Comparison of ENCODE assay signal across 9 cellular contexts in the genomic region with DNA sequence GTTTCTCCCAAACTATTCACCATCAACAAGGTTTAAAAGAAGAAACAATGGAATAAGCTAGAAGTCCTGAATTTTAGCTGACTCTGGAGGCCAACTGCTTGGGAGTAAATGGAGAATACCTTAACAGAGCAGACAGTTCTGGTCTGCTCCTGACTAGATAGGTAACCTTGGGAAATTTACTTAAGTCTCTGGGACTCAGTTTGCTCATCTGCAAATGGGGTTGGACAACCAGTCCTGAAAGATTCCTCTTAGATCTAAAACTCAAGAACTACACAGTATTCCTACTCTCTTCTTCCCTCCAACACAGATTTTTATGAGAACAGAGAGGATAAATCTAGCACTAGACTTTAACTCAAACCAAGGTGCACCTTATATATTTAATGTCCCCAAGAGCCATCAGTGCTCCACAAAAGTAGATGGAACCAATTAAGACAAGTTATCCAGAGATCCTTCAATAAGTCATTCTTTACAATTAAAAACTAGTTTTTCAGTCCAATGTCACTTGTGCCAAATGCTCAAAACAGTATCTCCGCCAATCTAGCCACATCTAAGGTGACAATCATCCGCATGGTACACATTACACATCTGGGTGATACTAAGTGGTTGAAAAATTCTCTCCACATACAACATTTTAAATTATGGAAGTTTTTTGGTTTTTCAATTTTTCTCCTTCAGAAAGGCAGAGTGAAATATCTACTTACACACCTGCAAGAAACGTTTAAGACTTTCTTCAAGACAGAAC. TPM values are rescaled to one million over a fixed set of nuclear protein-coding genes. Genes with fewer than 3 reads are reported as not detected.
DNase-seq lines count a peak whose midpoint lies in the region; ATAC-seq, FAIRE-seq and TF ChIP-seq lines count a peak whose summit lies in the region.
"Had no signal": no experiment of that assay in that cellular context is flagged by ENCODE, and none has a peak within 500 bp of the region (broad histone marks: within the 10 kb centered on the region; RNA-seq: fewer than 3 reads in every experiment).

No MANE protein-coding gene starts in this region.

- 31% methylated on average over 3 of the region's 3 CpGs for WGBS in HepG2 (ENCODE audit: low lambda C conversion rate)
- 25 to 35% methylated on average over 3 of the region's 3 CpGs for WGBS in testis, 2 donors

- peak overlapping the region; percentile 96 for H3K4me3 Mint-ChIP-seq in activated CD4-positive, alpha-beta T cell treated with anti-CD3 and anti-CD28 coated beads, Interleukin-2, amount 10 ng/mL, durations not matched to agents 7 days and 5 days
- H3K4me3 Mint-ChIP-seq in activated naive CD8-positive, alpha-beta T cell treated with anti-CD3 and anti-CD28 coated beads, Interleukin-2, amount 50 U/mL, for 24 hours, result peak overlapping the region; percentile 96

- TF ChIP-seq CTCF in HepG2 (CRISPR knock-in tag; IDR thresholded peaks at IDR 0.05) (no peak), testis (IDR thresholded peaks at IDR 0.05) (no peak), GM20000 (IDR thresholded peaks at IDR 0.05; ENCODE audit: extremely low read depth, missing control alignments) (no peak)

- POLR2A ChIA-PET in activated CD4-positive, alpha-beta T cell treated with anti-CD3 and anti-CD28 coated beads, Interleukin-2, amount 10 ng/mL, durations not matched to agents 7 days and 5 days (lab: Charles Lee), result no interaction called here
- POLR2A ChIA-PET in HepG2 (lab: Yijun Ruan, JAX), result interaction anchor here (1.5 to 2.6 kb wide), 3 partner anchors 19 to 71 kb away, joined by 3 to 38 read pairs (median 32); partner anchors contain the start of genes GPX1, NICN1 and USP4

- peaks cover 40% of the 10 kb centered on the region for H3K36me3 Mint-ChIP-seq in activated CD4-positive, alpha-beta T cell treated with anti-CD3 and anti-CD28 coated beads, Interleukin-2, amount 10 ng/mL, durations not matched to agents 7 days and 5 days (ENCODE audit: low read depth)
- peaks cover 35% of the 10 kb centered on the region for H3K36me3 Mint-ChIP-seq in activated naive CD8-positive, alpha-beta T cell treated with anti-CD3 and anti-CD28 coated beads, Interleukin-2, amount 50 U/mL, for 24 hours (ENCODE audit: low read depth)

- peak overlapping the region; percentile 95 for H3K9ac ChIP-seq in HepG2 (ENCODE audit: insufficient read depth, low read depth, low read length)

- CTCF ChIA-PET in activated CD4-positive, alpha-beta T cell treated with anti-CD3 and anti-CD28 coated beads, Interleukin-2, amount 10 ng/mL, durations not matched to agents 7 days and 5 days (lab: Charles Lee), result interaction anchor here (0.6 to 1.1 kb wide), 4 partner anchors 19 to 578 kb away, joined by 3 to 5 read pairs (median 4); partner anchors contain the start of gene NICN1
- CTCF ChIA-PET in HepG2 (lab: Yijun Ruan, JAX; ENCODE audit: low intra/inter-chr PET ratio, low total read pairs), result no interaction called here

- no peak for FAIRE-seq in HepG2 (lab: Jason Lieb, UNC)

- peak overlapping the region; percentile 81 to 93 (median 90) for H3K4me3 ChIP-seq in HepG2 (replicated peaks in 1 of 3; ENCODE audit: insufficient read depth in 1 of 3, low read depth in 2 of 3, low read length in 3 of 3)
- H3K4me3 ChIP-seq in testis, result peak overlapping the region; percentile 92 to 98

- DNase-seq in activated CD4-positive, alpha-beta T cell treated with anti-CD3 and anti-CD28 coated beads, Interleukin-2, amount 10 ng/mL, durations not matched to agents 7 days and 5 days, result peak; percentile 49
- no peak for DNase-seq in activated CD4-positive, alpha-beta T cell treated with anti-CD3 and anti-CD28 coated beads, Interleukin-2, amount 50 U/mL, for 48 hours
- DNase-seq in activated naive CD8-positive, alpha-beta T cell treated with anti-CD3 and anti-CD28 coated beads, Interleukin-2, amount 50 U/mL, for 24 hours, result no peak
- DNase-seq in HepG2 (ENCODE audit: low spot score) (no peak), testis (no peak), NCI-H1092 (lab: John Stamatoyannopoulos, UW) (no peak), NCI-H2107 treated with DMSO at 0.1 percent for 48 hours (lab: John Stamatoyannopoulos, UW; ENCODE audit: unreplicated experiment) (no peak), GM20000 (ENCODE audit: low spot score) (no peak)
- DNase-seq: AML-193 had no signal

- peaks cover 50% of the 10 kb centered on the region for H4K20me1 ChIP-seq in HepG2 (ENCODE audit: insufficient read depth, low read length)

- H3K36me3 ChIP-seq in HepG2 (replicated peaks in 1 of 2; ENCODE audit: control insufficient read depth in 1 of 2, insufficient read depth in 2 of 2, low read length in 2 of 2) (peaks cover 0 to 3% of the 10 kb centered on the region in 2 experiments; a peak in 1 of 5 replicates), testis (ENCODE audit: low read depth, missing control alignments) (no peaks in the 10 kb centered on the region)

- H3K4me1 ChIP-seq in HepG2 (ENCODE audit: insufficient read depth, low read length) (peaks cover 64% of the 10 kb centered on the region), testis (peaks cover 45% of the 10 kb centered on the region)

- H3K4me2 ChIP-seq in HepG2 (ENCODE audit: low read depth, low read length), result peak overlapping the region; percentile 70

- in situ Hi-C loops in HepG2 (cut with HindIII; ENCODE audit: extremely low pct_ligation_motif_present, low pct_unique_long_range_greater_than_20kb), result no loop called here

- no peaks in the 10 kb centered on the region for H3K9me3 Mint-ChIP-seq in activated CD4-positive, alpha-beta T cell treated with anti-CD3 and anti-CD28 coated beads, Interleukin-2, amount 10 ng/mL, durations not matched to agents 7 days and 5 days
- no peaks in the 10 kb centered on the region for H3K9me3 Mint-ChIP-seq in activated naive CD8-positive, alpha-beta T cell treated with anti-CD3 and anti-CD28 coated beads, Interleukin-2, amount 50 U/mL, for 24 hours

- H3K27ac ChIP-seq in HepG2 (ENCODE audit: extremely low read length, insufficient read depth, low read length), result peak overlapping the region; percentile 91
- H3K27ac ChIP-seq in testis, result peak overlapping the region; percentile 90 to 98

- H3K4me1 Mint-ChIP-seq in activated CD4-positive, alpha-beta T cell treated with anti-CD3 and anti-CD28 coated beads, Interleukin-2, amount 10 ng/mL, durations not matched to agents 7 days and 5 days, result peaks cover 62% of the 10 kb centered on the region
- H3K4me1 Mint-ChIP-seq in activated naive CD8-positive, alpha-beta T cell treated with anti-CD3 and anti-CD28 coated beads, Interleukin-2, amount 50 U/mL, for 24 hours, result peaks cover 76% of the 10 kb centered on the region

- peaks cover 77% of the 10 kb centered on the region for H3K79me2 ChIP-seq in HepG2 (ENCODE audit: insufficient read depth, low read length)

- H3K27me3 ChIP-seq in HepG2 (ENCODE audit: control insufficient read depth in 1 of 2, insufficient read depth in 2 of 2, low read length in 2 of 2) (no peaks in the 10 kb centered on the region; a peak in 1 of 5 replicates), testis (no peaks in the 10 kb centered on the region)

- TF ChIP-seq POLR2A in HepG2 (IDR thresholded peaks at IDR 0.05; ENCODE audit: insufficient read depth in 1 of 2, low read depth in 2 of 2, low read length in 2 of 2) (no peak), testis (IDR thresholded peaks at IDR 0.05) (no peak)

- intact Hi-C loops in HepG2 (cut with micrococcal nuclease; ENCODE audit: unreplicated experiment) (loop anchor here (5.0 kb wide), 2 partner anchors 53 to 318 kb away; partner anchors contain the start of genes GPX1 and QRICH1), testis (cut with DNase I; ENCODE audit: low total_unique reads) (no loop called here)

- no peaks in the 10 kb centered on the region for H3K27me3 Mint-ChIP-seq in activated CD4-positive, alpha-beta T cell treated with anti-CD3 and anti-CD28 coated beads, Interleukin-2, amount 10 ng/mL, durations not matched to agents 7 days and 5 days
- H3K27me3 Mint-ChIP-seq in activated naive CD8-positive, alpha-beta T cell treated with anti-CD3 and anti-CD28 coated beads, Interleukin-2, amount 50 U/mL, for 24 hours, result peaks cover 2% of the 10 kb centered on the region

- BruUV-seq in HepG2 (replicated peaks; lab: Mats Ljungman, UMichigan), result TSS peak; percentile 73

- no peak for TF ChIP-seq EP300 in HepG2 (IDR thresholded peaks at IDR 0.05; ENCODE audit: low read depth in 2 of 2, low read length in 2 of 2)
- no peak for TF ChIP-seq EP300 in HepG2 (CRISPR knock-in tag; IDR thresholded peaks at IDR 0.05; ENCODE audit: borderline replicate concordance)

- no peaks in the 10 kb centered on the region for H3K9me3 ChIP-seq in HepG2 (ENCODE audit: low read length)
- no peaks in the 10 kb centered on the region for H3K9me3 ChIP-seq in testis

- no peak for TF ChIP-seq RAD21 in HepG2 (CRISPR knock-in tag; IDR thresholded peaks at IDR 0.05)

- peak overlapping the region; percentile 92 for H3K27ac Mint-ChIP-seq in activated CD4-positive, alpha-beta T cell treated with anti-CD3 and anti-CD28 coated beads, Interleukin-2, amount 10 ng/mL, durations not matched to agents 7 days and 5 days
- peak overlapping the region; percentile 93 for H3K27ac Mint-ChIP-seq in activated naive CD8-positive, alpha-beta T cell treated with anti-CD3 and anti-CD28 coated beads, Interleukin-2, amount 50 U/mL, for 24 hours

- no peak overlapping the region for H2AFZ ChIP-seq in HepG2 (ENCODE audit: low read length)

- no peak for ATAC-seq in activated naive CD8-positive, alpha-beta T cell treated with anti-CD3 and anti-CD28 coated beads, Interleukin-2, amount 50 U/mL, for 24 hours
- ATAC-seq in HepG2, result no peak

RNA-seq across cellular contexts. Expression of gene RHOA, which starts 1.5 kb away (rescaled TPM):
- total RNA-seq in activated CD4-positive, alpha-beta T cell treated with anti-CD3 and anti-CD28 coated beads, Interleukin-2, amount 10 ng/mL, durations not matched to agents 7 days and 5 days, result 100 to 1,000 TPM; 467 to 520 TPM
- total RNA-seq in HepG2 (2016; rRNA removed; fragmentation: Illumina TruSeq; extraction: Trizol), result 177 and 258 TPM in 2 replicates
- 50.5 and 58.1 TPM in 2 replicates for total RNA-seq in HepG2 (2016; cell fraction: cytosol; rRNA removed; fragmentation: Illumina TruSeq; extraction: Trizol; ENCODE audit: low read depth)
- 183 and 252 TPM in 2 replicates for total RNA-seq in HepG2 (2016; cell fraction: insoluble cytoplasmic fraction; rRNA removed; fragmentation: Illumina TruSeq; extraction: Trizol)
- total RNA-seq in HepG2 (2016; cell fraction: membrane; rRNA removed; fragmentation: Illumina TruSeq; extraction: Trizol), result 129 and 135 TPM in 2 replicates
- total RNA-seq in HepG2 (2016; cell fraction: nucleus; rRNA removed; fragmentation: Illumina TruSeq; extraction: Trizol), result 83.6 and 89.9 TPM in 2 replicates
- 117 and 131 TPM in 2 replicates for polyA plus RNA-seq in HepG2 (2011; rRNA removed)
- polyA plus RNA-seq in HepG2 (2011; cell fraction: cytosol; rRNA removed), result 162 and 178 TPM in 2 replicates
- polyA plus RNA-seq in HepG2 (2011; cell fraction: nucleus; rRNA removed), result 76.7 and 78.5 TPM in 2 replicates
- 241 and 267 TPM in 2 replicates for polyA plus RNA-seq in HepG2 (2012)
- 79.3 and 88.5 TPM in 2 replicates for polyA plus RNA-seq in HepG2 (2016; cell fraction: cytosol; fragmentation: Illumina TruSeq; extraction: Trizol; ENCODE audit: low read depth)
- 399 and 414 TPM in 2 replicates for polyA plus RNA-seq in HepG2 (2016; cell fraction: insoluble cytoplasmic fraction; fragmentation: Illumina TruSeq; extraction: Trizol; ENCODE audit: low read depth)
- polyA plus RNA-seq in HepG2 (2016; cell fraction: membrane; fragmentation: Illumina TruSeq; extraction: Trizol; ENCODE audit: low read depth), result 155 and 170 TPM in 2 replicates
- 173 and 175 TPM in 2 replicates for polyA plus RNA-seq in HepG2 (2016; cell fraction: nucleus; fragmentation: Illumina TruSeq; extraction: Trizol; ENCODE audit: insufficient read depth, low read depth)
- polyA minus RNA-seq in HepG2 (2011; rRNA and poly(A)+ RNA removed; ENCODE audit: low replicate concordance), result 235 and 368 TPM in 2 replicates
- polyA minus RNA-seq in HepG2 (2011; cell fraction: cytosol; rRNA and poly(A)+ RNA removed), result 201 and 223 TPM in 2 replicates
- polyA minus RNA-seq in HepG2 (2011; cell fraction: nucleus; rRNA and poly(A)+ RNA removed), result 42.7 and 56.9 TPM in 2 replicates
- total RNA-seq in testis, result 100 to 1,000 TPM; 207 to 252 TPM
- 331 TPM for polyA plus RNA-seq in testis (ENCODE audit: insufficient read depth, low read depth, low replicate concordance)

RNA-seq across cellular contexts. Expression of gene TCTA, which starts 1.9 kb away (rescaled TPM):
- total RNA-seq in activated CD4-positive, alpha-beta T cell treated with anti-CD3 and anti-CD28 coated beads, Interleukin-2, amount 10 ng/mL, durations not matched to agents 7 days and 5 days, result 10 to 100 TPM; 23.3 to 24.8 TPM
- total RNA-seq in HepG2 (2016; rRNA removed; fragmentation: Illumina TruSeq; extraction: Trizol) (6.7 and 8.3 TPM in 2 replicates), testis (10 to 100 TPM; 31.6 to 36.1 TPM)
- 3.9 and 5.0 TPM in 2 replicates for total RNA-seq in HepG2 (2016; cell fraction: cytosol; rRNA removed; fragmentation: Illumina TruSeq; extraction: Trizol; ENCODE audit: low read depth)
- 7.2 and 7.8 TPM in 2 replicates for total RNA-seq in HepG2 (2016; cell fraction: insoluble cytoplasmic fraction; rRNA removed; fragmentation: Illumina TruSeq; extraction: Trizol)
- total RNA-seq in HepG2 (2016; cell fraction: membrane; rRNA removed; fragmentation: Illumina TruSeq; extraction: Trizol), result 10.0 and 10.7 TPM in 2 replicates
- total RNA-seq in HepG2 (2016; cell fraction: nucleus; rRNA removed; fragmentation: Illumina TruSeq; extraction: Trizol), result 5.5 and 6.8 TPM in 2 replicates
- polyA plus RNA-seq in HepG2 (2011; rRNA removed) (13.2 and 14.0 TPM in 2 replicates), testis (ENCODE audit: insufficient read depth, low read depth, low replicate concordance) (33.6 TPM)
- 11.5 and 14.0 TPM in 2 replicates for polyA plus RNA-seq in HepG2 (2011; cell fraction: cytosol; rRNA removed)
- 8.3 and 12.0 TPM in 2 replicates for polyA plus RNA-seq in HepG2 (2011; cell fraction: nucleus; rRNA removed)
- polyA plus RNA-seq in HepG2 (2012), result 6.6 and 7.1 TPM in 2 replicates
- polyA plus RNA-seq in HepG2 (2016; cell fraction: cytosol; fragmentation: Illumina TruSeq; extraction: Trizol; ENCODE audit: low read depth), result 6.2 and 6.7 TPM in 2 replicates
- 10.5 and 11.0 TPM in 2 replicates for polyA plus RNA-seq in HepG2 (2016; cell fraction: insoluble cytoplasmic fraction; fragmentation: Illumina TruSeq; extraction: Trizol; ENCODE audit: low read depth)
- polyA plus RNA-seq in HepG2 (2016; cell fraction: membrane; fragmentation: Illumina TruSeq; extraction: Trizol; ENCODE audit: low read depth), result 11.6 and 12.6 TPM in 2 replicates
- 15.5 and 16.4 TPM in 2 replicates for polyA plus RNA-seq in HepG2 (2016; cell fraction: nucleus; fragmentation: Illumina TruSeq; extraction: Trizol; ENCODE audit: insufficient read depth, low read depth)
- polyA minus RNA-seq in HepG2 (2011; rRNA and poly(A)+ RNA removed; ENCODE audit: low replicate concordance), result 21.6 and 54.5 TPM in 2 replicates
- 3.4 and 4.5 TPM in 2 replicates for polyA minus RNA-seq in HepG2 (2011; cell fraction: cytosol; rRNA and poly(A)+ RNA removed)
- polyA minus RNA-seq in HepG2 (2011; cell fraction: nucleus; rRNA and poly(A)+ RNA removed), result 11.6 and 15.8 TPM in 2 replicates

RNA-seq across cellular contexts. Expression of gene AMT, which starts 12.0 kb away (rescaled TPM):
- 1 to 10 TPM; 6.2 to 6.3 TPM for total RNA-seq in activated CD4-positive, alpha-beta T cell treated with anti-CD3 and anti-CD28 coated beads, Interleukin-2, amount 10 ng/mL, durations not matched to agents 7 days and 5 days
- total RNA-seq in HepG2 (2016; rRNA removed; fragmentation: Illumina TruSeq; extraction: Trizol), result 32.5 and 35.3 TPM in 2 replicates
- total RNA-seq in HepG2 (2016; cell fraction: cytosol; rRNA removed; fragmentation: Illumina TruSeq; extraction: Trizol; ENCODE audit: low read depth), result 12.9 and 16.7 TPM in 2 replicates
- total RNA-seq in HepG2 (2016; cell fraction: insoluble cytoplasmic fraction; rRNA removed; fragmentation: Illumina TruSeq; extraction: Trizol), result 33.2 and 38.6 TPM in 2 replicates
- total RNA-seq in HepG2 (2016; cell fraction: membrane; rRNA removed; fragmentation: Illumina TruSeq; extraction: Trizol), result 16.9 and 22.1 TPM in 2 replicates
- 22.8 and 23.3 TPM in 2 replicates for total RNA-seq in HepG2 (2016; cell fraction: nucleus; rRNA removed; fragmentation: Illumina TruSeq; extraction: Trizol)
- 59.0 and 59.2 TPM in 2 replicates for polyA plus RNA-seq in HepG2 (2011; rRNA removed)
- polyA plus RNA-seq in HepG2 (2011; cell fraction: cytosol; rRNA removed), result 37.6 and 44.9 TPM in 2 replicates
- 201 and 205 TPM in 2 replicates for polyA plus RNA-seq in HepG2 (2011; cell fraction: nucleus; rRNA removed)
- 19.8 and 30.2 TPM in 2 replicates for polyA plus RNA-seq in HepG2 (2012)
- 8.3 and 9.4 TPM in 2 replicates for polyA plus RNA-seq in HepG2 (2016; cell fraction: cytosol; fragmentation: Illumina TruSeq; extraction: Trizol; ENCODE audit: low read depth)
- polyA plus RNA-seq in HepG2 (2016; cell fraction: insoluble cytoplasmic fraction; fragmentation: Illumina TruSeq; extraction: Trizol; ENCODE audit: low read depth), result 36.2 and 36.3 TPM in 2 replicates
- polyA plus RNA-seq in HepG2 (2016; cell fraction: membrane; fragmentation: Illumina TruSeq; extraction: Trizol; ENCODE audit: low read depth), result 14.7 and 18.6 TPM in 2 replicates
- polyA plus RNA-seq in HepG2 (2016; cell fraction: nucleus; fragmentation: Illumina TruSeq; extraction: Trizol; ENCODE audit: insufficient read depth, low read depth), result 57.5 and 61.4 TPM in 2 replicates
- polyA minus RNA-seq in HepG2 (2011; rRNA and poly(A)+ RNA removed; ENCODE audit: low replicate concordance), result 0.72 and 63.8 TPM in 2 replicates
- 17.1 and 17.9 TPM in 2 replicates for polyA minus RNA-seq in HepG2 (2011; cell fraction: cytosol; rRNA and poly(A)+ RNA removed)
- polyA minus RNA-seq in HepG2 (2011; cell fraction: nucleus; rRNA and poly(A)+ RNA removed), result 21.5 and 23.1 TPM in 2 replicates
- 10 to 100 TPM in 1 of 2 donors, 1 to 10 TPM in 1; 3.8 to 10.4 TPM for total RNA-seq in testis
- polyA plus RNA-seq in testis (ENCODE audit: insufficient read depth, low read depth, low replicate concordance), result 9.1 TPM

RNA-seq across cellular contexts. Expression of gene NICN1, which starts 18.9 kb away (rescaled TPM):
- total RNA-seq in activated CD4-positive, alpha-beta T cell treated with anti-CD3 and anti-CD28 coated beads, Interleukin-2, amount 10 ng/mL, durations not matched to agents 7 days and 5 days, result 10 to 100 TPM; 24.9 to 30.3 TPM
- 9.0 and 11.0 TPM in 2 replicates for total RNA-seq in HepG2 (2016; rRNA removed; fragmentation: Illumina TruSeq; extraction: Trizol)
- 0.51 and 0.62 TPM in 2 replicates for total RNA-seq in HepG2 (2016; cell fraction: cytosol; rRNA removed; fragmentation: Illumina TruSeq; extraction: Trizol; ENCODE audit: low read depth)
- 8.7 and 10.9 TPM in 2 replicates for total RNA-seq in HepG2 (2016; cell fraction: insoluble cytoplasmic fraction; rRNA removed; fragmentation: Illumina TruSeq; extraction: Trizol)
- 2.2 and 2.6 TPM in 2 replicates for total RNA-seq in HepG2 (2016; cell fraction: membrane; rRNA removed; fragmentation: Illumina TruSeq; extraction: Trizol)
- total RNA-seq in HepG2 (2016; cell fraction: nucleus; rRNA removed; fragmentation: Illumina TruSeq; extraction: Trizol), result 5.7 and 7.5 TPM in 2 replicates
- polyA plus RNA-seq in HepG2 (2011; rRNA removed), result 18.7 and 21.1 TPM in 2 replicates
- 8.1 and 9.1 TPM in 2 replicates for polyA plus RNA-seq in HepG2 (2011; cell fraction: cytosol; rRNA removed)
- polyA plus RNA-seq in HepG2 (2011; cell fraction: nucleus; rRNA removed), result 161 and 166 TPM in 2 replicates
- polyA plus RNA-seq in HepG2 (2012), result 10.1 and 10.5 TPM in 2 replicates
- polyA plus RNA-seq in HepG2 (2016; cell fraction: cytosol; fragmentation: Illumina TruSeq; extraction: Trizol; ENCODE audit: low read depth), result 0.82 and 1.3 TPM in 2 replicates
- polyA plus RNA-seq in HepG2 (2016; cell fraction: insoluble cytoplasmic fraction; fragmentation: Illumina TruSeq; extraction: Trizol; ENCODE audit: low read depth), result 13.5 and 14.4 TPM in 2 replicates
- 3.7 and 4.2 TPM in 2 replicates for polyA plus RNA-seq in HepG2 (2016; cell fraction: membrane; fragmentation: Illumina TruSeq; extraction: Trizol; ENCODE audit: low read depth)
- 14.6 and 14.9 TPM in 2 replicates for polyA plus RNA-seq in HepG2 (2016; cell fraction: nucleus; fragmentation: Illumina TruSeq; extraction: Trizol; ENCODE audit: insufficient read depth, low read depth)
- 14.5 and 30.0 TPM in 2 replicates for polyA minus RNA-seq in HepG2 (2011; rRNA and poly(A)+ RNA removed; ENCODE audit: low replicate concordance)
- 9.4 and 10.9 TPM in 2 replicates for polyA minus RNA-seq in HepG2 (2011; cell fraction: cytosol; rRNA and poly(A)+ RNA removed)
- 8.9 and 11.8 TPM in 2 replicates for polyA minus RNA-seq in HepG2 (2011; cell fraction: nucleus; rRNA and poly(A)+ RNA removed)
- total RNA-seq in testis, result 10 to 100 TPM; 15.1 to 19.4 TPM
- polyA plus RNA-seq in testis (ENCODE audit: insufficient read depth, low read depth, low replicate concordance), result 40.9 TPM

RNA-seq across cellular contexts. Expression of gene GPX1, which starts 52.1 kb away (rescaled TPM):
- 100 to 1,000 TPM in 1 of 2 experiments, 10 to 100 TPM in 1; 89.7 to 110 TPM for total RNA-seq in activated CD4-positive, alpha-beta T cell treated with anti-CD3 and anti-CD28 coated beads, Interleukin-2, amount 10 ng/mL, durations not matched to agents 7 days and 5 days
- 149 and 169 TPM in 2 replicates for total RNA-seq in HepG2 (2016; rRNA removed; fragmentation: Illumina TruSeq; extraction: Trizol)
- 205 and 280 TPM in 2 replicates for total RNA-seq in HepG2 (2016; cell fraction: cytosol; rRNA removed; fragmentation: Illumina TruSeq; extraction: Trizol; ENCODE audit: low read depth)
- total RNA-seq in HepG2 (2016; cell fraction: insoluble cytoplasmic fraction; rRNA removed; fragmentation: Illumina TruSeq; extraction: Trizol), result 148 and 173 TPM in 2 replicates
- 276 and 347 TPM in 2 replicates for total RNA-seq in HepG2 (2016; cell fraction: membrane; rRNA removed; fragmentation: Illumina TruSeq; extraction: Trizol)
- 56.7 and 58.1 TPM in 2 replicates for total RNA-seq in HepG2 (2016; cell fraction: nucleus; rRNA removed; fragmentation: Illumina TruSeq; extraction: Trizol)
- 167 and 168 TPM in 2 replicates for polyA plus RNA-seq in HepG2 (2011; rRNA removed)
- 122 and 246 TPM in 2 replicates for polyA plus RNA-seq in HepG2 (2011; cell fraction: cytosol; rRNA removed)
- polyA plus RNA-seq in HepG2 (2011; cell fraction: nucleus; rRNA removed), result 103 and 106 TPM in 2 replicates
- polyA plus RNA-seq in HepG2 (2012), result 61.4 and 66.5 TPM in 2 replicates
- polyA plus RNA-seq in HepG2 (2016; cell fraction: cytosol; fragmentation: Illumina TruSeq; extraction: Trizol; ENCODE audit: low read depth), result 349 and 479 TPM in 2 replicates
- 254 and 267 TPM in 2 replicates for polyA plus RNA-seq in HepG2 (2016; cell fraction: insoluble cytoplasmic fraction; fragmentation: Illumina TruSeq; extraction: Trizol; ENCODE audit: low read depth)
- 392 and 448 TPM in 2 replicates for polyA plus RNA-seq in HepG2 (2016; cell fraction: membrane; fragmentation: Illumina TruSeq; extraction: Trizol; ENCODE audit: low read depth)
- 140 and 150 TPM in 2 replicates for polyA plus RNA-seq in HepG2 (2016; cell fraction: nucleus; fragmentation: Illumina TruSeq; extraction: Trizol; ENCODE audit: insufficient read depth, low read depth)
- polyA minus RNA-seq in HepG2 (2011; rRNA and poly(A)+ RNA removed; ENCODE audit: low replicate concordance), result 140 and 218 TPM in 2 replicates
- polyA minus RNA-seq in HepG2 (2011; cell fraction: cytosol; rRNA and poly(A)+ RNA removed), result 38.9 and 50.8 TPM in 2 replicates
- polyA minus RNA-seq in HepG2 (2011; cell fraction: nucleus; rRNA and poly(A)+ RNA removed), result 19.5 and 22.8 TPM in 2 replicates
- total RNA-seq in testis, result 100 to 1,000 TPM; 123 to 207 TPM
- 129 TPM for polyA plus RNA-seq in testis (ENCODE audit: insufficient read depth, low read depth, low replicate concordance)
